2 cellular contexts compared by ENCODE assay signal in genomic region chrX:149898554-149898953, GRCh38.
TF ChIP-seq lines count a peak whose summit lies in the region.

No MANE protein-coding gene starts in this region.

TF ChIP-seq in GM12891, 5 proteins besides CTCF, POLR2A, EP300 and RAD21:
- TF ChIP-seq POU2F2 (IDR thresholded peaks at IDR 0.05; ENCODE audit: low read depth, low read length) (no peak), TAF1 (IDR thresholded peaks at IDR 0.05; ENCODE audit: low read depth, low read length) (no peak), POLR2AphosphoS5 (IDR thresholded peaks at IDR 0.05; ENCODE audit: low read depth, low read length) (no peak), PAX5 (IDR thresholded peaks at IDR 0.05; ENCODE audit: insufficient read depth, low read length, severe bottlenecking) (no peak), SPI1 (IDR thresholded peaks at IDR 0.05; ENCODE audit: low read depth, low read length) (no peak)

TF ChIP-seq in GM12878, 131 proteins besides CTCF, POLR2A, EP300 and RAD21:
- TF ChIP-seq IKZF2 (IDR thresholded peaks at IDR 0.05) (peak; percentile 64 to 67), MTA2 (IDR thresholded peaks at IDR 0.05; ENCODE audit: low read depth) (no peak)
